9 cellular contexts compared by ENCODE assay signal in genomic region chr19:12867120-12868099, GRCh38. TPM values are rescaled to one million over a fixed set of nuclear protein-coding genes. Genes with fewer than 3 reads are reported as not detected.
A peak's percentile ranks its signal among the peaks of the same experiment; 100 is the strongest.
DNase-seq lines count a peak whose midpoint lies in the region; ATAC-seq lines count a peak whose summit lies in the region.
"Had no signal": no experiment of that assay in that cellular context is flagged by ENCODE, and none has a peak within 500 bp of the region (broad histone marks: within the 10 kb centered on the region; RNA-seq: fewer than 3 reads in every experiment).

No MANE protein-coding gene starts in this region.

- in situ Hi-C loops in Caki2 (cut with HindIII; ENCODE audit: low pct_unique_long_range_greater_than_20kb, low sequenced_read_pairs), result no loop called here

- H3K4me1 ChIP-seq in ectodermal cell (ENCODE audit: control insufficient read depth, insufficient read depth, low read length), result no peaks in the 10 kb centered on the region
- H3K4me1 ChIP-seq in mononuclear cell (ENCODE audit: insufficient read depth, low read length), result peaks cover 11% of the 10 kb centered on the region

- no peak overlapping the region for H3K27ac ChIP-seq in ectodermal cell (ENCODE audit: insufficient read depth, low read depth, low read length, poor library complexity, severe bottlenecking)

- H3K27me3 ChIP-seq in ectodermal cell (ENCODE audit: control insufficient read depth, insufficient read depth, low read length, poor library complexity, severe bottlenecking) (no peaks in the 10 kb centered on the region), mononuclear cell (ENCODE audit: insufficient read depth, low read length) (no peaks in the 10 kb centered on the region)

- WGBS in ectodermal cell, 2 experiments, result 11 to 13% methylated on average over 51 of the region's 51 CpGs

- peak; percentile 46 for ATAC-seq in HG03097 (IDR thresholded peaks at IDR 0.05; ENCODE audit: low FRiP score, unreplicated experiment)
- ATAC-seq in HG03095 (IDR thresholded peaks at IDR 0.05; ENCODE audit: unreplicated experiment), result no peak

- H3K9me3 ChIP-seq in ectodermal cell (ENCODE audit: control insufficient read depth, low read length) (no peaks in the 10 kb centered on the region), mononuclear cell (ENCODE audit: low read depth, low read length) (no peaks in the 10 kb centered on the region)

- DNase-seq in Caki2 (ENCODE audit: low read depth) (peak; percentile 78), SIG-M5 treated with dmso at 0.1 percent for 504 hours (lab: John Stamatoyannopoulos, UW; ENCODE audit: unreplicated experiment) (no peak)
- peak; percentile 42 to 43 for DNase-seq in activated CD4-positive, alpha-beta T cell treated with anti-CD3 and anti-CD28 coated beads for 4 hours
- DNase-seq in stimulated activated naive CD4-positive, alpha-beta T cell (lab: John Stamatoyannopoulos, UW), result peak; percentile 33 to 78 (median 66)

- no peaks in the 10 kb centered on the region for H3K36me3 ChIP-seq in ectodermal cell (ENCODE audit: control insufficient read depth, insufficient read depth, low read length)

- peak overlapping the region; percentile 38 for H3K4me3 ChIP-seq in ectodermal cell (ENCODE audit: insufficient read depth, low read depth, low read length)
- H3K4me3 ChIP-seq in mononuclear cell (ENCODE audit: low read length), result peak overlapping the region; percentile 36

RNA-seq across cellular contexts. Expression of gene DNASE2, which starts 13.8 kb away (rescaled TPM):
- total RNA-seq in Caki2 (2014; rRNA removed; shearing (Covaris generic); ENCODE audit: low replicate concordance), result 68.6 and 83.9 TPM in 2 replicates
- polyA plus RNA-seq in ectodermal cell (2013, experiment 1 of 4), result 18.0 TPM
- 20.6 TPM for polyA plus RNA-seq in ectodermal cell (2013, experiment 2 of 4)
- polyA plus RNA-seq in ectodermal cell (2013, experiment 3 of 4), result 17.7 TPM
- 19.8 TPM for polyA plus RNA-seq in ectodermal cell (2013, experiment 4 of 4)
- 17.2 TPM for total RNA-seq in mononuclear cell

RNA-seq across cellular contexts. Expression of gene KLF1, which starts 19.6 kb away (rescaled TPM):
- total RNA-seq in Caki2 (2014; rRNA removed; shearing (Covaris generic); ENCODE audit: low replicate concordance), result 3.5 TPM in 1 of 2 replicates, not detected in the other
- polyA plus RNA-seq in ectodermal cell (2013, experiment 1 of 4), result 0.24 TPM
- 0.20 TPM for polyA plus RNA-seq in ectodermal cell (2013, experiment 2 of 4)
- polyA plus RNA-seq in ectodermal cell (2013, experiment 3 of 4), result not detected
- 0.20 TPM for polyA plus RNA-seq in ectodermal cell (2013, experiment 4 of 4)
- not detected for total RNA-seq in mononuclear cell
- total RNA-seq: LHCN-M2 had no signal

RNA-seq across cellular contexts. Expression of gene GCDH, which starts 23.6 kb away (rescaled TPM):
- total RNA-seq in Caki2 (2014; rRNA removed; shearing (Covaris generic); ENCODE audit: low replicate concordance), result 38.0 and 66.1 TPM in 2 replicates
- polyA plus RNA-seq in ectodermal cell (2013, experiment 1 of 4), result 32.5 TPM
- 36.8 TPM for polyA plus RNA-seq in ectodermal cell (2013, experiment 2 of 4)
- polyA plus RNA-seq in ectodermal cell (2013, experiment 3 of 4), result 31.8 TPM
- polyA plus RNA-seq in ectodermal cell (2013, experiment 4 of 4), result 28.7 TPM
- 12.9 TPM for total RNA-seq in mononuclear cell

RNA-seq across cellular contexts. Expression of gene MAST1, which starts 29.1 kb away (rescaled TPM):
- total RNA-seq in Caki2 (2014; rRNA removed; shearing (Covaris generic); ENCODE audit: low replicate concordance), result 1.8 and 20.8 TPM in 2 replicates
- polyA plus RNA-seq in ectodermal cell (2013, experiment 1 of 4), result 20.7 TPM
- polyA plus RNA-seq in ectodermal cell (2013, experiment 2 of 4), result 17.8 TPM
- polyA plus RNA-seq in ectodermal cell (2013, experiment 3 of 4), result 16.3 TPM
- 14.1 TPM for polyA plus RNA-seq in ectodermal cell (2013, experiment 4 of 4)
- total RNA-seq in mononuclear cell, result 0.52 TPM
- total RNA-seq: LHCN-M2 had no signal

RNA-seq across cellular contexts. Expression of gene RTBDN, which starts 33.0 kb away (rescaled TPM):
- not detected in 2 replicates for total RNA-seq in Caki2 (2014; rRNA removed; shearing (Covaris generic); ENCODE audit: low replicate concordance)
- polyA plus RNA-seq in ectodermal cell (2013, experiment 1 of 4), result not detected
- 0.23 TPM for polyA plus RNA-seq in ectodermal cell (2013, experiment 2 of 4)
- polyA plus RNA-seq in ectodermal cell (2013, experiment 3 of 4), result not detected
- polyA plus RNA-seq in ectodermal cell (2013, experiment 4 of 4), result 0.36 TPM
- 0.21 TPM for total RNA-seq in mononuclear cell
- total RNA-seq: LHCN-M2 had no signal
